Comparison of ENCODE assay signal across 22 cellular contexts in the genomic region with DNA sequence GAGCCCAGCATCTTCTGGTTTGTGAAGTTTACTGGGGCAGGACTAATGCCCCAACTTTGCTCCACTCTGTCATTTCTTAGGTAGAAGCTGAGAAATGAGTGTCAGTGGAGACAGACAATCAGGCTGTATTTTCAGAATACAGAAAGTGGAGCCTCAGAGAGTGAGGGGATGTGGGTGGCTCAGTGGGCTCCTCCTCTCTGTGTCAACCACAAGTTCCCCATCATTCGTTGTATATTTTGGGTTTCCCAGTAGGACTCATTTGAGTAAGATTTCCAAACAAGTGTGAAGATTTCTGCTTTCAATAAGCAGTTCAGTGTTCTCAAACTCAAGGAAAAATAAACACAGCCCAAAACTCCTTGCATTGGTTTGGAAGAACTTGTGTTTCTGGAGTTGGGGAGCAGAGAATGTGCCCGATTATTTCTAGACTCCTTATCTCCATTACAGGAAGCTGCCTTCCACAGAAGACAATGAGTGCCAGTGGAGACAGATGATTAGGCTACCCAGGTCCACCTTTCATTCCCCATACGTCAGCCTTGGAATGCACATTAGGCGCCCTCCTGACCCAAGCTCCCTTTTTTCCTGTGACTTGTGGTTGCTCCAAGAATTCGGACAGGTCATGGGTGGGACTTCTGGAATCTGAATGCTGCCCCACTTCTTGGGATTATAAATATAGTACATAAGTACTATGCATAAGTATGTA.
"Had no signal": no experiment of that assay in that cellular context is flagged by ENCODE, and none has a peak within 500 bp of the region (broad histone marks: within the 10 kb centered on the region; RNA-seq: fewer than 3 reads in every experiment).

No MANE protein-coding gene starts in this region.

- ATAC-seq: activated naive CD8-positive, alpha-beta T cell treated with anti-CD3 and anti-CD28 coated beads, Interleukin-2, amount 50 U/mL, for 24 hours had no signal

- H3K4me3 ChIP-seq: left ventricle myocardium inferior, SK-N-MC, stomach, thoracic aorta had no signal

- DNase-seq: activated CD4-positive, alpha-beta T cell treated with anti-CD3 and anti-CD28 coated beads for 1 hour; activated CD8-positive, alpha-beta memory T cell treated with anti-CD3 and anti-CD28 coated beads for 24 hours; activated CD8-positive, alpha-beta memory T cell treated with anti-CD3 and anti-CD28 coated beads, Interleukin-2, amount 50 U/mL, for 48 hours; activated effector memory CD4-positive, alpha-beta T cell treated with Interleukin-2 at 50 U/mL for 16 hours; activated naive CD4-positive, alpha-beta T cell treated with anti-CD3 and anti-CD28 coated beads, Interleukin-2, amount 10 ng/mL, durations not matched to agents 7 days and 5 days; activated naive CD8-positive, alpha-beta T cell treated with anti-CD3 and anti-CD28 coated beads, Interleukin-2, amount 50 U/mL, for 24 hours; activated T-cell treated with anti-CD3 and anti-CD28 coated beads, Interleukin-2, amount 50 U/mL, for 48 hours; anterior cingulate cortex; foreskin melanocyte; head of caudate nucleus; left ventricle myocardium inferior; mammary epithelial cell; occipital lobe; posterior cingulate gyrus; retina; stimulated activated CD4-positive, alpha-beta T cell treated with anti-CD3 and anti-CD28 coated beads, Interleukin-2, amount 100 ng/mL, for 24 hours; stomach had no signal

- H3K4me1 ChIP-seq: left ventricle myocardium inferior, stomach had no signal

- H3K27ac ChIP-seq: epithelial cell of prostate, left ventricle myocardium inferior, SK-N-MC, stomach, thoracic aorta, VCaP had no signal

- H3K9me3 ChIP-seq: left ventricle myocardium inferior, stomach, thoracic aorta had no signal

- FAIRE-seq: bronchial epithelial cell had no signal

- H3K27me3 ChIP-seq: stomach had no signal

- H3K36me3 ChIP-seq: left ventricle myocardium inferior, stomach, thoracic aorta had no signal
